Comparison of ENCODE assay signal across 10 cellular contexts in the genomic region with DNA sequence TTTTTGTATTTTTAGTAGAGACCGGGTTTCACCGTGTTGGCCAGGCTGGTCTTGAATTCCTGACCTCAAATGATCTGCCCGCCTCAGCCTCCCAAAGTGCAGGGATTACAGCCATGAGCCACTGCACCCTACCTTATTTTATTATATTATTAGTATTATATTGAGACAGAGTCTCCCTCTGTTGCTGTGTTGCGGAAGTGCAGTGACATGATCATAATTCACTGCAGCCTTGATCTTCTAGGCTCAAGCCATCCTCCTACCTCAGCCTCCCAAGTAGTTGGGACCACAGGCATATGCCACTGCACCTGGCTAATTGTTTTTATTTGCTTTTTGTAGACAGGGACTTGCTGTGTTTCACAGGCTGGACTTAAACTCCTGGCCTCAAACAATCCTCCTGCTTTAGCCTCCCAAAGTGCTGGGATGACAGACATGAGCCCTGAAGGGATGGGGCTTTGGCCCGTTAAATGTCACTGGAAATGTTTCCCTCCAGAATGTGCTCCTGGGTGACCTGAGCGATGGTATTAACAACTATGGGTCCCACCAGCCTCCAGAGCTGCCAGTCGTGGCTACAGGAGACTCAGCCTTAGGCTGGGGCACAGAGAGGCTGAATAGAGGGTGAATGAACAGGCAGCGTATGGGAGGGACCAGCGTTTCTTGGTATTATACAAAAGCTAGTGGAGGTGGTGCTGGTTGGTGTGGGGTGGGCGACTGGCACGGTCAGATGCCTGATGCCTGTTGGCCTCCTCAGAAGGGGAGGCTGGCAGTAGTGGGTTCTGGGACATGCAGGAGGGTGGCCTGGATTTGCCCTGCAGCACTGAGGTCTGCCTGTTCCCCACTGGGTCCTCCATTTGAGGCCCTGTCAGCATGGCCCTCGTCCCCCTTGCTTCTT. TPM values are rescaled to one million over a fixed set of nuclear protein-coding genes. Genes with fewer than 3 reads are reported as not detected.
A peak's percentile ranks its signal among the peaks of the same experiment; 100 is the strongest.
DNase-seq lines count a peak whose midpoint lies in the region; ATAC-seq and TF ChIP-seq lines count a peak whose summit lies in the region.
"Had no signal": no experiment of that assay in that cellular context is flagged by ENCODE, and none has a peak within 500 bp of the region (broad histone marks: within the 10 kb centered on the region; RNA-seq: fewer than 3 reads in every experiment).

No MANE protein-coding gene starts in this region.

- H3K9ac ChIP-seq in BLaER1 treated with 17β-estradiol and CSF1 and Interleukin-3, amounts not matched to agents 10 nM and 100 nM, result peak overlapping the region; percentile 21 to 70 (median 57); a peak in 15 of 22 replicates

- in situ Hi-C loops in GM13977 (cut with MboI; ENCODE audit: low pct_unique_long_range_greater_than_20kb, low sequenced_read_pairs, unreplicated experiment), result loop anchor here (5.0 kb wide), 1 partner anchor 44 kb away; no protein-coding TSS in a partner anchor

- H3K4me2 ChIP-seq in BLaER1 treated with 17β-estradiol and CSF1 and Interleukin-3, amounts not matched to agents 10 nM and 100 nM, result peak overlapping the region; percentile 75 to 94 (median 88)

- no peak for TF ChIP-seq POLR2A in adrenal gland (IDR thresholded peaks at IDR 0.05)

- DNase-seq in GM13977 (ENCODE audit: low spot score) (no peak), adrenal gland (no peak), left colon (peak; percentile 12 to 13), GM20000 (ENCODE audit: low spot score) (no peak), GOT3 (lab: John Stamatoyannopoulos, UW) (no peak)
- DNase-seq: activated naive CD8-positive, alpha-beta T cell treated with anti-CD3 and anti-CD28 coated beads for 36 hours; NCI-H1417 treated with DMSO at 0.1 percent for 48 hours had no signal

- H3K4me3 ChIP-seq in BLaER1 treated with 17β-estradiol and CSF1 and Interleukin-3, amounts not matched to agents 10 nM and 100 nM, result no peak overlapping the region; a peak in 1 of 20 replicates
- no peak overlapping the region for H3K4me3 ChIP-seq in adrenal gland

- peaks cover 72 to 97% (median 93%) of the 10 kb centered on the region in 10 experiments for H3K4me1 ChIP-seq in BLaER1 treated with 17β-estradiol and CSF1 and Interleukin-3, amounts not matched to agents 10 nM and 100 nM
- H3K4me1 ChIP-seq in adrenal gland (replicated peaks in 1 of 2), result peaks cover 12 to 33% of the 10 kb centered on the region in 2 donors

- peak; percentile 30 for ATAC-seq in left colon
- no peak for ATAC-seq in HG02588 (IDR thresholded peaks at IDR 0.05; ENCODE audit: unreplicated experiment)
- ATAC-seq in HG02885 (IDR thresholded peaks at IDR 0.05; ENCODE audit: poor library complexity, unreplicated experiment), result no peak

- intact Hi-C loops in adrenal gland (cut with DNase I) (no loop called here), left colon (cut with DNase I, micrococcal nuclease) (no loop called here)

- peak overlapping the region in 8 of 11 experiments; percentile 45 to 95 (median 89); a peak in 16 of 22 replicates for H3K27ac ChIP-seq in BLaER1 treated with 17β-estradiol and CSF1 and Interleukin-3, amounts not matched to agents 10 nM and 100 nM
- H3K27ac ChIP-seq in adrenal gland, result no peak overlapping the region

- TF ChIP-seq CTCF in GM13977 (IDR thresholded peaks at IDR 0.05; ENCODE audit: extremely low read depth, insufficient read depth, missing control alignments), result peak; percentile 29
- TF ChIP-seq CTCF in adrenal gland (IDR thresholded peaks at IDR 0.05), result peak in 4 of 6 experiments; percentile 8 to 39 (median 28)
- no peak for TF ChIP-seq CTCF in GM20000 (IDR thresholded peaks at IDR 0.05; ENCODE audit: extremely low read depth, missing control alignments)

- H4K20me1 ChIP-seq in BLaER1 treated with 17β-estradiol and CSF1 and Interleukin-3, amounts not matched to agents 10 nM and 100 nM, result peaks cover 11 to 100% (median 40%) of the 10 kb centered on the region in 11 experiments; a peak in 18 of 22 replicates

- WGBS in adrenal gland, 4 donors, result 81 to 91% (median 86%) methylated on average over 9 to 12 of the region's 12 CpGs

- H3K36me3 ChIP-seq in BLaER1 treated with 17β-estradiol and CSF1 and Interleukin-3, amounts not matched to agents 10 nM and 100 nM, result peaks cover 0 to 55% (median 18%) of the 10 kb centered on the region in 11 experiments; a peak in 14 of 22 replicates
- peaks cover 0 to 6% of the 10 kb centered on the region in 2 donors for H3K36me3 ChIP-seq in adrenal gland (replicated peaks in 1 of 2)

- peaks cover 0 to 4% (median 2%) of the 10 kb centered on the region in 11 experiments; a peak in 11 of 22 replicates for H3K9me3 ChIP-seq in BLaER1 treated with 17β-estradiol and CSF1 and Interleukin-3, amounts not matched to agents 10 nM and 100 nM (replicated peaks in 1 of 11)
- H3K9me3 ChIP-seq in adrenal gland (replicated peaks in 1 of 3), result no peaks in the 10 kb centered on the region

- H3K27me3 ChIP-seq in BLaER1 treated with 17β-estradiol and CSF1 and Interleukin-3, amounts not matched to agents 10 nM and 100 nM, result no peaks in the 10 kb centered on the region
- H3K27me3 ChIP-seq in adrenal gland, result no peaks in the 10 kb centered on the region

RNA-seq across cellular contexts. Expression of a gene that starts 7.3 kb away (rescaled TPM):
- total RNA-seq in adrenal gland, result 10 to 100 TPM; 36.3 to 87.0 (median 48.3) TPM
- 10 to 100 TPM; 25.1 to 42.6 (median 38.5) TPM for polyA plus RNA-seq in adrenal gland
- 10 to 100 TPM; 28.7 to 29.9 TPM for total RNA-seq in left colon

RNA-seq across cellular contexts. Expression of a gene that starts 11.6 kb away (rescaled TPM):
- 10 to 100 TPM in 6 of 8 donors, 1 to 10 TPM in 2; 8.5 to 46.1 (median 23.9) TPM for total RNA-seq in adrenal gland
- 10 to 100 TPM in 2 of 3 donors, 1 to 10 TPM in 1; 1.2 to 74.8 (median 18.8) TPM for polyA plus RNA-seq in adrenal gland
- 10 to 100 TPM; 12.2 to 13.0 TPM for total RNA-seq in left colon

RNA-seq across cellular contexts. Expression of a gene that starts 51.8 kb away (rescaled TPM):
- total RNA-seq in adrenal gland, result 10 to 100 TPM in 7 of 8 donors, 1 to 10 TPM in 1; 7.2 to 32.2 (median 20.0) TPM
- 10 to 100 TPM; 16.3 to 31.0 (median 25.9) TPM for polyA plus RNA-seq in adrenal gland
- 10 to 100 TPM; 32.7 to 46.8 TPM for total RNA-seq in left colon

Comparison
In these comparisons a context has a peak if more than half of its experiments do, and no peak if none do; other contexts are left out.
1. H3K27ac ChIP-seq: peak in BLaER1 treated with 17β-estradiol and CSF1 and Interleukin-3, amounts not matched to agents 10 nM and 100 nM (8 of 11); none in adrenal gland (0 of 5).
2. DNase-seq: peak in left colon (2 of 2); none in GM13977 (single experiment), adrenal gland (0 of 7), GM20000 (single experiment) and GOT3 (single experiment).